In the genomic region with DNA sequence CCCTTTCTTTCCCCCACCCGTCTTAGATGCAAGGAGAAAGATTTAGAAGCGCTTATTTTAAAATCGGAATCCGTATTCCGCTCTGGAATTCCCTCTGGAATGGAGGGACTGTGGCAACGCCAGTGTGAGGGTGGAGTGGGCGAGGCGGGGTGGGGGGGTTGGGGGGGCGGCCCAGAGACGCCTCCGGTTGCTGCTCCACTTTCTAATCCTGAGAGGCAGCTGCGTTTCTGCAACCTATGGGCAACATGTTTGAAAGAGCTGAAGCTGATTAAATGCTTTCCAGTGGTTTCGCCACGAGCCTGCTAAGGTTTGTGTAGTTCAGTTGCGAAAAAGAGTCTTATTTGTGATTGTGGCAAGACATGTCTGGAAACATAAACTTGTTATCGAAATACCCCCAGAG, we compare ENCODE assay signal across 21 cellular contexts. TPM values are rescaled to one million over a fixed set of nuclear protein-coding genes. Genes with fewer than 3 reads are reported as not detected.
"Had no signal": no experiment of that assay in that cellular context is flagged by ENCODE, and none has a peak within 500 bp of the region (broad histone marks: within the 10 kb centered on the region; RNA-seq: fewer than 3 reads in every experiment).

A gene with protein sequence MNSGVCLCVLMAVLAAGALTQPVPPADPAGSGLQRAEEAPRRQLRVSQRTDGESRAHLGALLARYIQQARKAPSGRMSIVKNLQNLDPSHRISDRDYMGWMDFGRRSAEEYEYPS (minus strand): TSS at position 101 of the 400 bp plus-strand sequence. CDS start 2,555 bp downstream, outside the sequence.

- H3K27ac Mint-ChIP-seq: activated B cell treated with CpG ODN at 0.5 μM for 24 hours; activated CD8-positive, alpha-beta T cell treated with anti-CD3 and anti-CD28 coated beads, Interleukin-2, amount 10 ng/mL, durations not matched to agents 7 days and 5 days; memory B cell; nephron progenitor cell; T-helper 2 cell treated with Interferon-gamma antibody and Interleukin-4, amounts not matched to agents 5 μg/mL and 100 μg/mL, for 36 hours had no signal

- H3K4me3 Mint-ChIP-seq: activated B cell treated with CpG ODN at 0.5 μM for 24 hours; activated CD8-positive, alpha-beta T cell treated with anti-CD3 and anti-CD28 coated beads, Interleukin-2, amount 10 ng/mL, durations not matched to agents 7 days and 5 days; memory B cell; nephron progenitor cell; T-helper 2 cell treated with Interferon-gamma antibody and Interleukin-4, amounts not matched to agents 5 μg/mL and 100 μg/mL, for 36 hours had no signal

- H3K27ac ChIP-seq: spleen, thyroid gland had no signal

- H3K4me1 Mint-ChIP-seq: nephron progenitor cell had no signal

- H3K9me3 Mint-ChIP-seq: activated B cell treated with CpG ODN at 0.5 μM for 24 hours; T-helper 2 cell treated with Interferon-gamma antibody and Interleukin-4, amounts not matched to agents 5 μg/mL and 100 μg/mL, for 36 hours had no signal

- H3K9me3 ChIP-seq: thyroid gland had no signal

- H3K36me3 ChIP-seq: spleen, thyroid gland had no signal

- H3K36me3 Mint-ChIP-seq: memory B cell had no signal

- DNase-seq: activated B cell treated with CpG ODN at 0.5 μM for 24 hours; activated CD4-positive, alpha-beta T cell treated with anti-CD3 and anti-CD28 coated beads for 48 hours; activated CD8-positive, alpha-beta memory T cell treated with anti-CD3 and anti-CD28 coated beads, Interleukin-2, amount 50 U/mL, for 4 hours; activated CD8-positive, alpha-beta T cell treated with anti-CD3 and anti-CD28 coated beads, Interleukin-2, amount 10 ng/mL, durations not matched to agents 7 days and 5 days; activated gamma-delta T cell treated with Interleukin-2 at 50 U/mL for 16 hours; activated T-cell treated with anti-CD3 and anti-CD28 coated beads, Interleukin-2, amount 50 U/mL, for 48 hours; aorta; erythroblast; hippocampal formation; nephron progenitor cell; spleen; SW 1271; thyroid gland had no signal

- ATAC-seq: activated CD8-positive, alpha-beta T cell treated with anti-CD3 and anti-CD28 coated beads, Interleukin-2, amount 10 ng/mL, durations not matched to agents 7 days and 5 days; left lobe of liver had no signal

- H3K4me3 ChIP-seq: thyroid gland had no signal

RNA-seq across cellular contexts. Expression of the gene that starts here (rescaled TPM):
- total RNA-seq: activated B cell treated with CpG ODN at 0.5 μM for 24 hours; activated CD8-positive, alpha-beta T cell treated with anti-CD3 and anti-CD28 coated beads, Interleukin-2, amount 10 ng/mL, durations not matched to agents 7 days and 5 days; aorta; chondrocyte; dermis microvascular lymphatic vessel endothelial cell; left lobe of liver; osteoblast; sciatic nerve; spleen; urinary bladder had no signal
- polyA plus RNA-seq: spleen, urinary bladder had no signal
